ENCODE assay signal across 8 cellular contexts in the genomic region with DNA sequence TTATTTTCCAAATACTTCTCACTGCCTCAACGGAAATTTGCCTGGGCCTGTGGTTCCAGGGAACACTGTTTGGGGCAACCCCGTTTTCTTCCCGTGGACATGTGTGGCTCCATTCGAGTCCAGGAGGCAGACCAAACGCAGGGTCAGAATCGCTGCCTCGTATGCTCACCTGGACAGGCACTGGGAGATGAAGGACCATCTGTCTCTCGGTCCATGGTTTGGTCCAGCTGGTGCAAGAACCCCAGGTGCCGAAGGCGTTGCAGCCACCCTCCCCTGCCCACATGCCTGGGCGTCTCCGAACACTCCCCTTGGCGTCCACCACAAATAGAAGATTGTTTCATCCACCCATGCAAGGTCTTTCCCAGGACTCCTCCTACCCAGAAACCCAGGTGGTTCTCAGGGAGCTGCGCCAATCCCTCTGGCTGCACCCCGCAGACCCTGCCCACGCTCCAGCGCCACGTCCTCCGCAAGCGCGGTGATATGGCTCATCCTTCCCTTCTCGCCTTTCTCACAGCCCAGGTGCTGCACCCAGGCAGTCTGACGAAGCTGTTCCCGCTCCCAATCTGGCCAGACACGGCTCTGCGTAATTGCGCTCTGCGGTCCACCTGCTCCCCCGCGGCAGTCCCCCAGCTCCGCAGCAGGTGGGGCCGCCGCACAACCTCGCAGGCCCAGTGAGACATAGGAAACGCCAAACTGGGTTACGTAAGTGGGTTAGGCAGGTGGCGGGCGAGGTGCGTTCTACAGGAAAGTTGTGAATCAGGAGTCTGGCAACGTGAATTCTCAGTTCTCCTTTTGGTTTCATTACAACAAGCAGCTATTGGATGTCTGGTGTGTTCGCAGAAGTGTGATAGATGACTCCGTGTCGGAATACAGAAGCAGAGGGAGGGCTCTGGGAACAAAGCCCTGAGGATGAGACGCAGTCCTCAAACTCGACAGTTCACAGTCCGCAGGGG.
DNase-seq lines count a peak whose midpoint lies in the region; ATAC-seq and TF ChIP-seq lines count a peak whose summit lies in the region.

No MANE protein-coding gene starts in this region.

- H3K4me3 ChIP-seq in CD4-positive, CD25-positive, alpha-beta regulatory T cell (ENCODE audit: low read depth, low read length): no peak overlapping the region
- H3K4me3 ChIP-seq in lower lobe of right lung (peak overlapping the region; percentile 43), HAP-1 (no peak overlapping the region)

- no peaks in the 10 kb centered on the region for H3K4me1 ChIP-seq in CD4-positive, CD25-positive, alpha-beta regulatory T cell (ENCODE audit: control insufficient read depth, insufficient read depth, low read length, poor library complexity, severe bottlenecking)
- H3K4me1 ChIP-seq in lower lobe of right lung (peaks cover 8% of the 10 kb centered on the region), HAP-1 (no peaks in the 10 kb centered on the region)

- peak in 1 of 3 donors; percentile 11 for DNase-seq in CD4-positive, CD25-positive, alpha-beta regulatory T cell
- DNase-seq in NOMO-1 treated with dmso at 0.1 percent for 144 hours (lab: John Stamatoyannopoulos, UW; ENCODE audit: unreplicated experiment): peak; percentile 41
- DNase-seq in dermis microvascular lymphatic vessel endothelial cell (ENCODE audit: low read depth in 2 of 2): peak; percentile 54 to 72
- peak; percentile 72 for DNase-seq in lower lobe of right lung
- no peak for DNase-seq in HAP-1 (ENCODE audit: low spot score in 2 of 2)

- in situ Hi-C loops in HAP-1 (cut with MboI; ENCODE audit: low sequenced_read_pairs): no loop called here

- H3K27me3 Mint-ChIP-seq in CD4-positive, CD25-positive, alpha-beta regulatory T cell: peaks cover 27% of the 10 kb centered on the region
- H3K27me3 Mint-ChIP-seq in stimulated activated memory B cell treated with anti-CD40 and anti-IgM and Interleukin-4, amounts not matched to agents 10 μg/mL and 1 μg/mL and 100 μg/mL, for 72 hours: peaks cover 32% of the 10 kb centered on the region

- intact Hi-C loops in lower lobe of right lung (cut with DNase I): no loop called here

- H3K27me3 ChIP-seq in CD4-positive, CD25-positive, alpha-beta regulatory T cell (ENCODE audit: control insufficient read depth, insufficient read depth, low read length): peaks cover 9% of the 10 kb centered on the region
- H3K27me3 ChIP-seq in lower lobe of right lung (ENCODE audit: low read depth) (peaks cover 3% of the 10 kb centered on the region), HAP-1 (ENCODE audit: low read depth) (peaks cover 7% of the 10 kb centered on the region; the same call in 1 of the 2 replicates)

- peak; percentile 39 to 47 for ATAC-seq in CD4-positive, CD25-positive, alpha-beta regulatory T cell (ENCODE audit: low read depth in 2 of 2)
- peak; percentile 91 for ATAC-seq in GM19351 (IDR thresholded peaks at IDR 0.05; ENCODE audit: unreplicated experiment)
- ATAC-seq in HG03460 (IDR thresholded peaks at IDR 0.05; ENCODE audit: unreplicated experiment): peak; percentile 84
- peak; percentile 85 to 91 for ATAC-seq in lower lobe of right lung
- ATAC-seq in stimulated activated memory B cell treated with anti-CD40 and anti-IgM and Interleukin-4, amounts not matched to agents 10 μg/mL and 1 μg/mL and 100 μg/mL, for 72 hours: peak; percentile 92

- peak; percentile 46 for TF ChIP-seq CTCF in lower lobe of right lung (IDR thresholded peaks at IDR 0.05)

- no peak overlapping the region for H3K27ac ChIP-seq in CD4-positive, CD25-positive, alpha-beta regulatory T cell (ENCODE audit: insufficient read depth, low read length, poor library complexity, severe bottlenecking)
- H3K27ac ChIP-seq in lower lobe of right lung: no peak overlapping the region

- H3K4me1 Mint-ChIP-seq in CD4-positive, CD25-positive, alpha-beta regulatory T cell: peaks cover 0 to 7% (median 2%) of the 10 kb centered on the region in 4 donors
- H3K4me1 Mint-ChIP-seq in stimulated activated memory B cell treated with anti-CD40 and anti-IgM and Interleukin-4, amounts not matched to agents 10 μg/mL and 1 μg/mL and 100 μg/mL, for 72 hours: peaks cover 16% of the 10 kb centered on the region

- H3K36me3 Mint-ChIP-seq in CD4-positive, CD25-positive, alpha-beta regulatory T cell: no peaks in the 10 kb centered on the region
- H3K36me3 Mint-ChIP-seq in stimulated activated memory B cell treated with anti-CD40 and anti-IgM and Interleukin-4, amounts not matched to agents 10 μg/mL and 1 μg/mL and 100 μg/mL, for 72 hours: no peaks in the 10 kb centered on the region

- peaks cover 0 to 8% (median 0%) of the 10 kb centered on the region in 7 donors for H3K9me3 Mint-ChIP-seq in CD4-positive, CD25-positive, alpha-beta regulatory T cell
- H3K9me3 Mint-ChIP-seq in stimulated activated memory B cell treated with anti-CD40 and anti-IgM and Interleukin-4, amounts not matched to agents 10 μg/mL and 1 μg/mL and 100 μg/mL, for 72 hours: peaks cover 4% of the 10 kb centered on the region

- no peaks in the 10 kb centered on the region for H3K36me3 ChIP-seq in CD4-positive, CD25-positive, alpha-beta regulatory T cell (ENCODE audit: control insufficient read depth, insufficient read depth, low read length)
- H3K36me3 ChIP-seq in lower lobe of right lung (no peaks in the 10 kb centered on the region), HAP-1 (replicated peaks) (no peaks in the 10 kb centered on the region)

- no peaks in the 10 kb centered on the region for H3K9me3 ChIP-seq in CD4-positive, CD25-positive, alpha-beta regulatory T cell (ENCODE audit: control insufficient read depth in 2 of 2, low read length in 2 of 2)
- H3K9me3 ChIP-seq in lower lobe of right lung (no peaks in the 10 kb centered on the region), HAP-1 (no peaks in the 10 kb centered on the region)

- H3K27ac Mint-ChIP-seq in CD4-positive, CD25-positive, alpha-beta regulatory T cell: peak overlapping the region in 1 of 3 donors; percentile 75
- H3K27ac Mint-ChIP-seq in stimulated activated memory B cell treated with anti-CD40 and anti-IgM and Interleukin-4, amounts not matched to agents 10 μg/mL and 1 μg/mL and 100 μg/mL, for 72 hours: peak overlapping the region; percentile 17

- H3K4me3 Mint-ChIP-seq in CD4-positive, CD25-positive, alpha-beta regulatory T cell: peak overlapping the region in 1 of 4 donors; percentile 32
- H3K4me3 Mint-ChIP-seq in stimulated activated memory B cell treated with anti-CD40 and anti-IgM and Interleukin-4, amounts not matched to agents 10 μg/mL and 1 μg/mL and 100 μg/mL, for 72 hours: peak overlapping the region; percentile 76

Comparison
In these comparisons a context has a peak if more than half of its experiments do, and no peak if none do; other contexts are left out.
1. DNase-seq: peak in NOMO-1 treated with dmso at 0.1 percent for 144 hours (single experiment), dermis microvascular lymphatic vessel endothelial cell (2 of 2) and lower lobe of right lung (single experiment); none in HAP-1 (0 of 2).
2. Peak in every context shown above with its lines, with median percentiles within 50 percentile points of each other: ATAC-seq.